In the genomic region with DNA sequence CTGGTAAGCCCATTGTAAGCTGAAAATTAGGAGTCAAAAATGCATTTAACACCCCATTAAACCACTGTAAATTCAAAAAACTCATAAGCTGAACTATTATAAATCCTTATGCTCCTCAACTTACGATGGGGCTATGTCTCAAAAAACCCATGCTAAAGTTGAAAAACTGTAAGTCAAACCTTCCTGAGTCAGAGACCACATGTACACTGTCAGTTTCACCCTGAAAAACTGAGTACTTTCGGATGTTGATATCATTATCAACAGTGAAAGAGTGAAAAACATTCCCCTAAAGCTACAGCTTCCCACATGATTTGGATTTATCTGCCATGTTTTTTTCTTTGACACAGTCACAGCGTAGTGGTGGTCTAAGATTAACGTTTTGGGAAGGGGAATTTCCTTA, we compare ENCODE assay signal across 13 cellular contexts.
"Had no signal": no experiment of that assay in that cellular context is flagged by ENCODE, and none has a peak within 500 bp of the region (broad histone marks: within the 10 kb centered on the region; RNA-seq: fewer than 3 reads in every experiment).

No MANE protein-coding gene starts in this region.

- H3K9me3 ChIP-seq: ascending aorta, gastroesophageal sphincter, heart right ventricle, psoas muscle, right lobe of liver, spleen had no signal

- H3K4me3 ChIP-seq: ascending aorta, dorsolateral prefrontal cortex, gastroesophageal sphincter, heart right ventricle, lung, psoas muscle, right lobe of liver, spleen had no signal

- H3K27ac Mint-ChIP-seq: endodermal cell had no signal

- H3K9me3 Mint-ChIP-seq: endodermal cell had no signal

- DNase-seq: activated gamma-delta T cell treated with Interleukin-2 at 50 U/mL for 16 hours; dorsolateral prefrontal cortex; endodermal cell; heart right ventricle; midbrain; psoas muscle; right lobe of liver; spleen; stimulated activated CD4-positive, alpha-beta T cell treated with anti-CD3 and anti-CD28 coated beads, Interleukin-1b, Interleukin-23, amount 100 ng/mL, for 48 hours; T-helper 9 cell had no signal

- H3K4me1 ChIP-seq: heart right ventricle, psoas muscle, right lobe of liver, spleen had no signal

- H3K4me3 Mint-ChIP-seq: endodermal cell had no signal

- H3K27me3 ChIP-seq: ascending aorta, dorsolateral prefrontal cortex, gastroesophageal sphincter, heart right ventricle, right lobe of liver, spleen had no signal

- H3K36me3 ChIP-seq: ascending aorta, gastroesophageal sphincter, heart right ventricle, right lobe of liver, spleen had no signal

- ATAC-seq: gastroesophageal sphincter, heart right ventricle, psoas muscle, right lobe of liver had no signal

- H3K27ac ChIP-seq: ascending aorta, dorsolateral prefrontal cortex, gastroesophageal sphincter, heart right ventricle, psoas muscle, right lobe of liver, spleen had no signal
